Comparison of ENCODE assay signal across 1 cellular context in genomic region chr1:230074270-230074669, GRCh38.
TF ChIP-seq lines count a peak whose summit lies in the region.

No MANE protein-coding gene starts in this region.

TF ChIP-seq in SK-N-SH treated with all-trans-retinoic acid at 6 μM for 48 hours, 23 proteins besides CTCF, POLR2A, EP300 and RAD21 (continued from another document):
- TF ChIP-seq CSRNP3 (CRISPR knock-in tag; IDR thresholded peaks at IDR 0.05) (no peak), PPARA (CRISPR knock-in tag; IDR thresholded peaks at IDR 0.05; ENCODE audit: borderline replicate concordance) (no peak), ZFP30 (CRISPR knock-in tag; IDR thresholded peaks at IDR 0.05) (no peak), TOX (CRISPR knock-in tag; IDR thresholded peaks at IDR 0.05; ENCODE audit: borderline replicate concordance) (no peak)
